Comparison of ENCODE assay signal across 9 cellular contexts in genomic region chr22:39174498-39175120, GRCh38. TPM values are rescaled to one million over a fixed set of nuclear protein-coding genes. Genes with fewer than 3 reads are reported as not detected.
DNase-seq lines count a peak whose midpoint lies in the region; ATAC-seq lines count a peak whose summit lies in the region.
"Had no signal": no experiment of that assay in that cellular context is flagged by ENCODE, and none has a peak within 500 bp of the region (broad histone marks: within the 10 kb centered on the region; RNA-seq: fewer than 3 reads in every experiment).

No MANE protein-coding gene starts in this region.

- peaks cover 76 to 77% of the 10 kb centered on the region in 2 donors for H3K4me1 Mint-ChIP-seq in immature natural killer cell

- H3K36me3 Mint-ChIP-seq in immature natural killer cell, result no peaks in the 10 kb centered on the region

- no peak overlapping the region for H3K4me3 ChIP-seq in skin epidermis

- peak overlapping the region; percentile 75 to 87 (median 81) for H3K4me3 Mint-ChIP-seq in immature natural killer cell

- peaks cover 12 to 20% (median 18%) of the 10 kb centered on the region in 3 donors for H3K27me3 Mint-ChIP-seq in immature natural killer cell (ENCODE audit: low read depth in 3 of 3)

- DNase-seq in NCI-H2081 (lab: John Stamatoyannopoulos, UW), result peak; percentile 17 to 30
- no peak for DNase-seq in NCI-H2081 treated with DMSO at 0.1 percent for 48 hours (lab: John Stamatoyannopoulos, UW)
- DNase-seq in T1000 (lab: John Stamatoyannopoulos, UW), result peak; percentile 84
- DNase-seq in brain pericyte (ENCODE audit: low read depth, low spot score), result peak; percentile 61
- DNase-seq in immature natural killer cell, result peak; percentile 82 to 88 (median 87)

- peak overlapping the region in 20 of 21 experiments; percentile 29 to 94 (median 74) for H3K27ac ChIP-seq in skin epidermis
- H3K27ac ChIP-seq: C4-2B had no signal

- H3K27ac Mint-ChIP-seq in immature natural killer cell, result peak overlapping the region; percentile 97 to 99 (median 98)

- ATAC-seq in HG03039 (IDR thresholded peaks at IDR 0.05; ENCODE audit: unreplicated experiment) (no peak), HG03432 (IDR thresholded peaks at IDR 0.05; ENCODE audit: unreplicated experiment) (no peak)

- peaks cover 0 to 3% (median 0%) of the 10 kb centered on the region in 6 donors for H3K9me3 Mint-ChIP-seq in immature natural killer cell

RNA-seq across cellular contexts. Expression of gene CBX7, which starts 22.1 kb away (rescaled TPM):
- 1 to 10 TPM; 4.5 to 9.6 (median 9.1) TPM for polyA plus RNA-seq in immature natural killer cell
